22 cellular contexts compared by ENCODE assay signal in genomic region chr1:27609618-27610240, GRCh38.
DNase-seq lines count a peak whose midpoint lies in the region; ATAC-seq and TF ChIP-seq lines count a peak whose summit lies in the region.
"Had no signal": no experiment of that assay in that cellular context is flagged by ENCODE, and none has a peak within 500 bp of the region (broad histone marks: within the 10 kb centered on the region; RNA-seq: fewer than 3 reads in every experiment).

No MANE protein-coding gene starts in this region.

- H3K79me2 ChIP-seq in DOHH2 (ENCODE audit: control insufficient read depth, low read length), result no peaks in the 10 kb centered on the region

- no peak for TF ChIP-seq CTCF in DOHH2 (IDR thresholded peaks at IDR 0.05; ENCODE audit: low read depth, low read length, poor library complexity, severe bottlenecking)
- no peak for TF ChIP-seq CTCF in coronary artery (IDR thresholded peaks at IDR 0.05)
- TF ChIP-seq CTCF in WERI-Rb-1 (IDR thresholded peaks at IDR 0.05; ENCODE audit: low read depth, low read length), result no peak

- H3K27ac ChIP-seq in BLaER1 (peak overlapping the region; percentile 38; the same call in 1 of the 2 replicates), DOHH2 (ENCODE audit: low read depth, low read length) (peak overlapping the region; percentile 86), coronary artery (no peak overlapping the region), WERI-Rb-1 (no peak overlapping the region)
- H3K27ac ChIP-seq: heart left ventricle, thoracic aorta, VCaP had no signal

- H3K4me3 ChIP-seq in BLaER1, result no peak overlapping the region
- H3K4me3 ChIP-seq in DOHH2 (ENCODE audit: low read length), result peak overlapping the region; percentile 41
- no peak overlapping the region for H3K4me3 ChIP-seq in coronary artery
- H3K4me3 ChIP-seq in WERI-Rb-1 (ENCODE audit: low read depth, low read length), result no peak overlapping the region
- H3K4me3 ChIP-seq: heart left ventricle, thoracic aorta had no signal

- no peaks in the 10 kb centered on the region for H3K9me2 ChIP-seq in DOHH2 (replicated peaks; ENCODE audit: control insufficient read depth, low read length)

- H3K9me3 ChIP-seq in BLaER1 (no peaks in the 10 kb centered on the region), DOHH2 (ENCODE audit: control insufficient read depth, insufficient read depth, low read length) (no peaks in the 10 kb centered on the region), WERI-Rb-1 (ENCODE audit: severe bottlenecking) (no peaks in the 10 kb centered on the region)
- H3K9me3 ChIP-seq: Caco-2, heart left ventricle, thoracic aorta had no signal

- H3K36me3 ChIP-seq in BLaER1 (no peaks in the 10 kb centered on the region), DOHH2 (ENCODE audit: control insufficient read depth, low read length) (peaks cover 4% of the 10 kb centered on the region; the same call in 1 of the 2 replicates), WERI-Rb-1 (no peaks in the 10 kb centered on the region)
- H3K36me3 ChIP-seq: thoracic aorta had no signal

- peak; percentile 75 for DNase-seq in NAMALWA (ENCODE audit: low spot score)
- peak; percentile 30 for DNase-seq in germinal center (ENCODE audit: low spot score)
- no peak for DNase-seq in NCI-H446 treated with DMSO at 0.1 percent for 48 hours (lab: John Stamatoyannopoulos, UW)
- no peak for DNase-seq in coronary artery (ENCODE audit: low spot score)
- no peak for DNase-seq in WERI-Rb-1
- DNase-seq: activated naive CD8-positive, alpha-beta T cell treated with anti-CD3 and anti-CD28 coated beads, Interleukin-2, amount 10 ng/mL, durations not matched to agents 7 days and 5 days; Caco-2; EL; H9; heart left ventricle; immature natural killer cell; NCI-H1048; NCI-H2029 treated with DMSO at 0.1 percent for 48 hours; NCI-H446; occipital lobe; OCI-M1; stimulated activated CD4-positive, alpha-beta T cell treated with anti-CD3 and anti-CD28 coated beads, Interleukin-12 subunit alpha, Interleukin-12 subunit beta, amount 100 ng/mL, for 4 hours had no signal

- peaks cover 14% of the 10 kb centered on the region for H3F3A ChIP-seq in DOHH2 (ENCODE audit: control insufficient read depth, insufficient read depth)

- H3K4me2 ChIP-seq in BLaER1 (peak overlapping the region; percentile 80), DOHH2 (ENCODE audit: low read length) (peak overlapping the region; percentile 70)

- ATAC-seq in HG03565 (IDR thresholded peaks at IDR 0.05; ENCODE audit: unreplicated experiment), result no peak

- H4K20me1 ChIP-seq in BLaER1, result no peaks in the 10 kb centered on the region
- no peaks in the 10 kb centered on the region for H4K20me1 ChIP-seq in DOHH2 (ENCODE audit: control insufficient read depth, insufficient read depth, low read depth, low read length)

- no peaks in the 10 kb centered on the region for H3K27me3 ChIP-seq in BLaER1
- H3K27me3 ChIP-seq in DOHH2 (ENCODE audit: control insufficient read depth, low read length), result no peaks in the 10 kb centered on the region
- H3K27me3 ChIP-seq in WERI-Rb-1 (ENCODE audit: insufficient read depth, low read depth, severe bottlenecking), result no peaks in the 10 kb centered on the region
- H3K27me3 ChIP-seq: heart left ventricle had no signal

- H3K4me1 ChIP-seq in BLaER1 (peaks cover 59% of the 10 kb centered on the region), DOHH2 (ENCODE audit: control insufficient read depth, low read length) (peaks cover 59% of the 10 kb centered on the region)

- H3K9ac ChIP-seq in BLaER1, result 0 out of 2 replicates have a peak overlapping the region, but pooled peaks have one; percentile 47

Comparison
In these comparisons a context has a peak if more than half of its experiments do, and no peak if none do; other contexts are left out.
1. H3K27ac ChIP-seq: peak in BLaER1 (single experiment) and DOHH2 (single experiment); none in coronary artery (0 of 2) and WERI-Rb-1 (single experiment).
2. DNase-seq: peak in NAMALWA (single experiment) and germinal center (single experiment); none in NCI-H446 treated with DMSO at 0.1 percent for 48 hours (single experiment), coronary artery (single experiment) and WERI-Rb-1 (single experiment).